Comparison of ENCODE assay signal across 20 cellular contexts in genomic region chr10:11232222-11232961, GRCh38.
DNase-seq lines count a peak whose midpoint lies in the region; FAIRE-seq and TF ChIP-seq lines count a peak whose summit lies in the region.
"Had no signal": no experiment of that assay in that cellular context is flagged by ENCODE, and none has a peak within 500 bp of the region (broad histone marks: within the 10 kb centered on the region; RNA-seq: fewer than 3 reads in every experiment).

No MANE protein-coding gene starts in this region.

- TF ChIP-seq POLR2A in GM12892 (IDR thresholded peaks at IDR 0.05; ENCODE audit: low read depth, low read length), result 0 out of 2 replicates have a peak, but pooled peaks have one; percentile 23

- DNase-seq in CD14-positive monocyte (ENCODE audit: low spot score), result no peak
- DNase-seq in GM12892 (ENCODE audit: insufficient read length), result no peak
- no peak for DNase-seq in NCI-H1694 treated with DMSO at 0.1 percent for 48 hours (lab: John Stamatoyannopoulos, UW)
- no peak for DNase-seq in NCI-H1092 (lab: John Stamatoyannopoulos, UW)
- no peak for DNase-seq in GM19240 (ENCODE audit: insufficient read length, low spot score)
- DNase-seq in trophoblast cell, result no peak
- DNase-seq: anterior cingulate cortex, BE2C, dermis blood vessel endothelial cell, DND-41, HFFc6, hypothalamus, left lung, MG63, NCI-H2171 treated with DMSO at 0.1 percent for 48 hours, T-helper 9 cell, transverse colon had no signal

- no peak overlapping the region for H3K4ac ChIP-seq in trophoblast cell (ENCODE audit: low read depth, low read length)

- intact Hi-C loops in CD14-positive monocyte (cut with micrococcal nuclease), result no loop called here

- H3K18ac ChIP-seq in trophoblast cell (ENCODE audit: low read length), result no peak overlapping the region

- WGBS in trophoblast cell (ENCODE audit: extremely low coverage, insufficient coverage, insufficient read length), result no CpG with 5 or more reads among the region's 8 CpGs

- peaks cover 31% of the 10 kb centered on the region for H3K4me1 Mint-ChIP-seq in CD14-positive monocyte
- H3K4me1 Mint-ChIP-seq in T-helper 1 cell treated with Interleukin-12 subunit alpha and Interleukin-12 subunit beta and Interleukin-4 antibody, amounts not matched to agents 30 μg/mL and 1 μg/mL, for 36 hours (ENCODE audit: low read depth), result peaks cover 81% of the 10 kb centered on the region
- peaks cover 80% of the 10 kb centered on the region for H3K4me1 Mint-ChIP-seq in brain

- H2AK5ac ChIP-seq in trophoblast cell (ENCODE audit: low read length), result no peak overlapping the region

- no peaks in the 10 kb centered on the region for H3K27me3 Mint-ChIP-seq in CD14-positive monocyte (ENCODE audit: low read depth in 3 of 3)
- H3K27me3 Mint-ChIP-seq in T-helper 1 cell treated with Interleukin-12 subunit alpha and Interleukin-12 subunit beta and Interleukin-4 antibody, amounts not matched to agents 30 μg/mL and 1 μg/mL, for 36 hours (ENCODE audit: low read depth), result no peaks in the 10 kb centered on the region
- no peaks in the 10 kb centered on the region for H3K27me3 Mint-ChIP-seq in brain

- H3K36me3 Mint-ChIP-seq in CD14-positive monocyte (peaks cover 63 to 87% of the 10 kb centered on the region in 2 donors), brain (peaks cover 73% of the 10 kb centered on the region)
- peaks cover 59% of the 10 kb centered on the region for H3K36me3 Mint-ChIP-seq in T-helper 1 cell treated with Interleukin-12 subunit alpha and Interleukin-12 subunit beta and Interleukin-4 antibody, amounts not matched to agents 30 μg/mL and 1 μg/mL, for 36 hours (ENCODE audit: low read depth)

- no peaks in the 10 kb centered on the region for H3K27me3 ChIP-seq in trophoblast cell (ENCODE audit: insufficient read depth, low read length)
- H3K27me3 ChIP-seq: BE2C, left lung, MG63, transverse colon had no signal

- H4K91ac ChIP-seq in trophoblast cell (ENCODE audit: low read depth, low read length), result no peak overlapping the region

- no peak overlapping the region for H2BK12ac ChIP-seq in trophoblast cell (ENCODE audit: low read length)

- H4K8ac ChIP-seq in trophoblast cell (ENCODE audit: low read depth, low read length), result no peak overlapping the region

- H3K9me3 Mint-ChIP-seq in CD14-positive monocyte (no peaks in the 10 kb centered on the region), brain (peaks cover 3 to 25% (median 11%) of the 10 kb centered on the region in 5 experiments)
- no peaks in the 10 kb centered on the region for H3K9me3 Mint-ChIP-seq in T-helper 1 cell treated with Interleukin-12 subunit alpha and Interleukin-12 subunit beta and Interleukin-4 antibody, amounts not matched to agents 30 μg/mL and 1 μg/mL, for 36 hours

- no peaks in the 10 kb centered on the region for H3K79me2 ChIP-seq in trophoblast cell (ENCODE audit: control insufficient read depth, insufficient read depth, low read length, poor library complexity)

- H3K14ac ChIP-seq in trophoblast cell (ENCODE audit: low read length), result no peak overlapping the region

- H3K9me3 ChIP-seq in trophoblast cell (ENCODE audit: insufficient read depth, low read depth, low read length), result no peaks in the 10 kb centered on the region
- H3K9me3 ChIP-seq: BE2C, left lung, transverse colon had no signal

- H3K27ac Mint-ChIP-seq in CD14-positive monocyte (peak overlapping the region in 5 of 7 donors; percentile 38 to 87 (median 47)), brain (peak overlapping the region in 4 of 5 experiments; percentile 35 to 62 (median 44))
- peak overlapping the region; percentile 67 for H3K27ac Mint-ChIP-seq in T-helper 1 cell treated with Interleukin-12 subunit alpha and Interleukin-12 subunit beta and Interleukin-4 antibody, amounts not matched to agents 30 μg/mL and 1 μg/mL, for 36 hours
- H3K27ac Mint-ChIP-seq: HFFc6, progenitor cell of endocrine pancreas had no signal

- TF ChIP-seq CTCF in CD14-positive monocyte (IDR thresholded peaks at IDR 0.05) (no peak), brain (conservative IDR thresholded peaks at IDR 0.05) (no peak)

- no peak overlapping the region for H3K4me3 ChIP-seq in trophoblast cell (ENCODE audit: low read depth, low read length)
- H3K4me3 ChIP-seq: left lung, MG63, transverse colon had no signal

- no peak overlapping the region for H2BK5ac ChIP-seq in trophoblast cell (ENCODE audit: low read depth, low read length, poor library complexity)

- no peak overlapping the region for H3K4me3 Mint-ChIP-seq in CD14-positive monocyte
- H3K4me3 Mint-ChIP-seq in T-helper 1 cell treated with Interleukin-12 subunit alpha and Interleukin-12 subunit beta and Interleukin-4 antibody, amounts not matched to agents 30 μg/mL and 1 μg/mL, for 36 hours, result no peak overlapping the region
- H3K4me3 Mint-ChIP-seq in brain, result no peak overlapping the region
- H3K4me3 Mint-ChIP-seq: HFFc6 had no signal

- peak; percentile 54 for FAIRE-seq in GM12892 (lab: Jason Lieb, UNC)

- no peak overlapping the region for H3K9ac ChIP-seq in trophoblast cell (ENCODE audit: low read length)

- no peak overlapping the region for H3K23ac ChIP-seq in trophoblast cell (ENCODE audit: low read length)

- no peaks in the 10 kb centered on the region for H3K4me1 ChIP-seq in trophoblast cell (ENCODE audit: control insufficient read depth in 1 of 2, insufficient read depth in 2 of 2, low read length in 2 of 2)
- H3K4me1 ChIP-seq: BE2C had no signal

- H2AFZ ChIP-seq in trophoblast cell (ENCODE audit: insufficient read depth, low read length, poor library complexity), result no peak overlapping the region

- H4K12ac ChIP-seq in trophoblast cell (ENCODE audit: low read depth, low read length), result no peak overlapping the region

- no peaks in the 10 kb centered on the region for H3K36me3 ChIP-seq in trophoblast cell (ENCODE audit: control insufficient read depth in 1 of 2, insufficient read depth in 2 of 2, low read length in 2 of 2)
- H3K36me3 ChIP-seq: BE2C, MG63, transverse colon had no signal

- no peak overlapping the region for H2BK120ac ChIP-seq in trophoblast cell (ENCODE audit: insufficient read depth, low read length, poor library complexity)

- H3K27ac ChIP-seq in trophoblast cell (ENCODE audit: low read depth, low read length), result no peak overlapping the region
- H3K27ac ChIP-seq: left lung, transverse colon had no signal

- no peaks in the 10 kb centered on the region for H3K79me1 ChIP-seq in trophoblast cell (ENCODE audit: low read length)

- no peak overlapping the region for H3K4me2 ChIP-seq in trophoblast cell (ENCODE audit: low read length)
